10 cellular contexts compared by ENCODE assay signal in genomic region chr6:2942916-2943563, GRCh38. TPM values are rescaled to one million over a fixed set of nuclear protein-coding genes. Genes with fewer than 3 reads are reported as not detected.
DNase-seq lines count a peak whose midpoint lies in the region; ATAC-seq and TF ChIP-seq lines count a peak whose summit lies in the region.
"Had no signal": no experiment of that assay in that cellular context is flagged by ENCODE, and none has a peak within 500 bp of the region (broad histone marks: within the 10 kb centered on the region; RNA-seq: fewer than 3 reads in every experiment).

No MANE protein-coding gene starts in this region.

- no peaks in the 10 kb centered on the region for H3K27me3 ChIP-seq in right atrium auricular region
- H3K27me3 ChIP-seq in aorta (ENCODE audit: control insufficient read depth in 1 of 2, insufficient read depth in 2 of 2, low read length in 1 of 2): no peaks in the 10 kb centered on the region

- ATAC-seq in activated CD8-positive, alpha-beta memory T cell treated with anti-CD3 and anti-CD28 coated beads, Interleukin-2, amount 10 ng/mL, durations not matched to agents 7 days and 5 days: no peak
- no peak for ATAC-seq in stimulated activated effector memory CD8-positive, alpha-beta T cell treated with anti-CD3 and anti-CD28 coated beads, Interleukin-12 subunit alpha, Interleukin-12 subunit beta, amount 100 ng/mL, for 72 hours
- ATAC-seq in aorta (ENCODE audit: low FRiP score): no peak

- H3K4me1 ChIP-seq in right atrium auricular region (peaks cover 0 to 54% of the 10 kb centered on the region in 2 donors), aorta (ENCODE audit: control insufficient read depth in 1 of 2, insufficient read depth in 2 of 2, low read length in 2 of 2) (no peaks in the 10 kb centered on the region)

- CTCF ChIA-PET in activated CD8-positive, alpha-beta memory T cell treated with anti-CD3 and anti-CD28 coated beads, Interleukin-2, amount 10 ng/mL, durations not matched to agents 7 days and 5 days (lab: Charles Lee): interaction anchor here (0.6 to 4.2 kb wide), 9 partner anchors 9 to 216 kb away, joined by 3 to 16 read pairs (median 4); no protein-coding TSS in a partner anchor

- peak overlapping the region; percentile 64 for H3K27ac Mint-ChIP-seq in activated CD8-positive, alpha-beta memory T cell treated with anti-CD3 and anti-CD28 coated beads, Interleukin-2, amount 10 ng/mL, durations not matched to agents 7 days and 5 days
- peak overlapping the region; percentile 40 for H3K27ac Mint-ChIP-seq in stimulated activated effector memory CD8-positive, alpha-beta T cell treated with anti-CD3 and anti-CD28 coated beads, Interleukin-12 subunit alpha, Interleukin-12 subunit beta, amount 100 ng/mL, for 72 hours

- peaks cover 7% of the 10 kb centered on the region for H3K9me3 Mint-ChIP-seq in activated CD8-positive, alpha-beta memory T cell treated with anti-CD3 and anti-CD28 coated beads, Interleukin-2, amount 10 ng/mL, durations not matched to agents 7 days and 5 days (ENCODE audit: low read depth)
- no peaks in the 10 kb centered on the region for H3K9me3 Mint-ChIP-seq in stimulated activated effector memory CD8-positive, alpha-beta T cell treated with anti-CD3 and anti-CD28 coated beads, Interleukin-12 subunit alpha, Interleukin-12 subunit beta, amount 100 ng/mL, for 72 hours

- peak; percentile 58 for DNase-seq in activated CD8-positive, alpha-beta memory T cell treated with anti-CD3 and anti-CD28 coated beads for 24 hours
- DNase-seq in activated CD8-positive, alpha-beta memory T cell treated with anti-CD3 and anti-CD28 coated beads, Interleukin-2, amount 50 U/mL, for 4 hours: no peak
- DNase-seq in activated CD8-positive, alpha-beta memory T cell treated with anti-CD3 and anti-CD28 coated beads, Interleukin-2, amount 10 ng/mL, durations not matched to agents 7 days and 5 days: peak; percentile 36
- DNase-seq in right atrium auricular region (ENCODE audit: low spot score) (peak; percentile 9), retina (no peak), aorta (no peak)
- peak in 1 of 2 donors; percentile 43 for DNase-seq in stimulated activated effector memory CD8-positive, alpha-beta T cell treated with anti-CD3 and anti-CD28 coated beads, Interleukin-12 subunit alpha, Interleukin-12 subunit beta, amount 100 ng/mL, for 72 hours (ENCODE audit: low spot score in 2 of 2)
- DNase-seq in activated CD4-positive, CD25-positive, alpha-beta regulatory T cell treated with anti-CD3 and anti-CD28 coated beads, Interleukin-2, amount 50 U/mL, for 72 hours: no peak
- DNase-seq: ACHN, NCI-H1436 had no signal

- H3K27me3 Mint-ChIP-seq in activated CD8-positive, alpha-beta memory T cell treated with anti-CD3 and anti-CD28 coated beads, Interleukin-2, amount 10 ng/mL, durations not matched to agents 7 days and 5 days: peaks cover 30% of the 10 kb centered on the region

- intact Hi-C loops in aorta (cut with DNase I): no loop called here

- H3K9me3 ChIP-seq in right atrium auricular region (no peaks in the 10 kb centered on the region), aorta (ENCODE audit: control insufficient read depth, low read length) (no peaks in the 10 kb centered on the region)

- peaks cover 26% of the 10 kb centered on the region for H3K36me3 Mint-ChIP-seq in activated CD8-positive, alpha-beta memory T cell treated with anti-CD3 and anti-CD28 coated beads, Interleukin-2, amount 10 ng/mL, durations not matched to agents 7 days and 5 days
- peaks cover 29% of the 10 kb centered on the region for H3K36me3 Mint-ChIP-seq in stimulated activated effector memory CD8-positive, alpha-beta T cell treated with anti-CD3 and anti-CD28 coated beads, Interleukin-12 subunit alpha, Interleukin-12 subunit beta, amount 100 ng/mL, for 72 hours

- H3K4me3 Mint-ChIP-seq in activated CD8-positive, alpha-beta memory T cell treated with anti-CD3 and anti-CD28 coated beads, Interleukin-2, amount 10 ng/mL, durations not matched to agents 7 days and 5 days: peak overlapping the region; percentile 23
- peak overlapping the region; percentile 51 for H3K4me3 Mint-ChIP-seq in stimulated activated effector memory CD8-positive, alpha-beta T cell treated with anti-CD3 and anti-CD28 coated beads, Interleukin-12 subunit alpha, Interleukin-12 subunit beta, amount 100 ng/mL, for 72 hours

- peaks cover 36% of the 10 kb centered on the region for H3K4me1 Mint-ChIP-seq in activated CD8-positive, alpha-beta memory T cell treated with anti-CD3 and anti-CD28 coated beads, Interleukin-2, amount 10 ng/mL, durations not matched to agents 7 days and 5 days
- peaks cover 54% of the 10 kb centered on the region for H3K4me1 Mint-ChIP-seq in stimulated activated effector memory CD8-positive, alpha-beta T cell treated with anti-CD3 and anti-CD28 coated beads, Interleukin-12 subunit alpha, Interleukin-12 subunit beta, amount 100 ng/mL, for 72 hours

- H3K36me3 ChIP-seq in right atrium auricular region (peaks cover 9% of the 10 kb centered on the region), aorta (ENCODE audit: control insufficient read depth in 1 of 2, insufficient read depth in 2 of 2, low read length in 1 of 2) (peaks cover 0 to 6% of the 10 kb centered on the region in 2 donors)

- no peak overlapping the region for H3K4me3 ChIP-seq in right atrium auricular region
- H3K4me3 ChIP-seq in aorta (ENCODE audit: low read length in 2 of 2): no peak overlapping the region

- TF ChIP-seq CTCF in right atrium auricular region (IDR thresholded peaks at IDR 0.05): no peak

- 79 to 80% methylated on average over 12 of the region's 12 CpGs for WGBS in aorta, 2 donors

- peak overlapping the region; percentile 57 to 61 for H3K27ac ChIP-seq in right atrium auricular region
- H3K27ac ChIP-seq in aorta (ENCODE audit: low read depth in 1 of 2, low read length in 2 of 2): no peak overlapping the region

RNA-seq across cellular contexts. Expression of gene SERPINB6, which starts 28.3 kb away (rescaled TPM):
- total RNA-seq in activated CD8-positive, alpha-beta memory T cell treated with anti-CD3 and anti-CD28 coated beads, Interleukin-2, amount 10 ng/mL, durations not matched to agents 7 days and 5 days: 10 to 100 TPM; 55.2 to 56.0 TPM
- total RNA-seq in right atrium auricular region: 100 to 1,000 TPM; 181 to 184 TPM
- total RNA-seq in aorta: 100 to 1,000 TPM; 111 to 132 TPM
- 100 to 1,000 TPM; 174 to 243 TPM for polyA plus RNA-seq in aorta

RNA-seq across cellular contexts. Expression of gene SERPINB9, which starts 39.9 kb away (rescaled TPM):
- total RNA-seq in activated CD8-positive, alpha-beta memory T cell treated with anti-CD3 and anti-CD28 coated beads, Interleukin-2, amount 10 ng/mL, durations not matched to agents 7 days and 5 days: 10 to 100 TPM; 56.0 to 94.9 TPM
- total RNA-seq in right atrium auricular region (10 to 100 TPM; 11.2 to 17.5 TPM), aorta (10 to 100 TPM; 11.5 to 14.5 TPM)
- 1 to 10 TPM; 4.9 to 5.4 TPM for polyA plus RNA-seq in aorta

RNA-seq across cellular contexts. Expression of gene NQO2, which starts 56.7 kb away (rescaled TPM):
- total RNA-seq in activated CD8-positive, alpha-beta memory T cell treated with anti-CD3 and anti-CD28 coated beads, Interleukin-2, amount 10 ng/mL, durations not matched to agents 7 days and 5 days: 10 to 100 TPM; 11.9 to 14.5 TPM
- 10 to 100 TPM; 37.6 to 68.1 TPM for total RNA-seq in right atrium auricular region
- total RNA-seq in aorta: 10 to 100 TPM; 23.2 to 40.3 TPM
- polyA plus RNA-seq in aorta: 10 to 100 TPM; 58.6 to 58.9 TPM

Comparison
In these comparisons a context has a peak if more than half of its experiments do, and no peak if none do; other contexts are left out.
1. DNase-seq: peak in activated CD8-positive, alpha-beta memory T cell treated with anti-CD3 and anti-CD28 coated beads for 24 hours (single experiment), activated CD8-positive, alpha-beta memory T cell treated with anti-CD3 and anti-CD28 coated beads, Interleukin-2, amount 10 ng/mL, durations not matched to agents 7 days and 5 days (single experiment) and right atrium auricular region (single experiment); none in activated CD8-positive, alpha-beta memory T cell treated with anti-CD3 and anti-CD28 coated beads, Interleukin-2, amount 50 U/mL, for 4 hours (single experiment), retina (single experiment), aorta (0 of 2) and activated CD4-positive, CD25-positive, alpha-beta regulatory T cell treated with anti-CD3 and anti-CD28 coated beads, Interleukin-2, amount 50 U/mL, for 72 hours (single experiment).
2. H3K27ac ChIP-seq: peak in right atrium auricular region (2 of 2); none in aorta (0 of 2).